In the genomic region with DNA sequence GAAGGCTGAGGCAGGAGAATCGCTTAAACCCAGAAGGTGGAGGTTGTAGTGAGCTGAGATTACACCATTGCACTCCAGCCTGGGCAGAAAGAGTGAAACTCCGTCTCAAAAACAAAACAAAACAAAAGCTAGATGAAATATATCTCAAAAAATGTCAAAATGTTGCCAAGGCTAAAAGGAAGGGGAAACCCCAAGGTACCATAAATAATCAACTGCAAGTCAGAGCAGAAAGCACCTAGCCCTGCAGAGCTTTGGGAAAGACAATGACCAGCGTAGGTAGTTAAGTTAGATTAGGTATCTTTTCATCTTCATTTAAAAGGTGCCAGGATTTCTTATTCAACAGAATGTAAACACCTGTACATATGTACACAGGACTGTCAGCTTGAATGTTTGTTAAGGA, we compare ENCODE assay signal across 17 cellular contexts. TPM values are rescaled to one million over a fixed set of nuclear protein-coding genes. Genes with fewer than 3 reads are reported as not detected.
DNase-seq lines count a peak whose midpoint lies in the region; ATAC-seq and TF ChIP-seq lines count a peak whose summit lies in the region.
"Had no signal": no experiment of that assay in that cellular context is flagged by ENCODE, and none has a peak within 500 bp of the region (broad histone marks: within the 10 kb centered on the region; RNA-seq: fewer than 3 reads in every experiment).

No MANE protein-coding gene starts in this region.

- H3K4me3 Mint-ChIP-seq in activated CD4-positive, alpha-beta T cell treated with anti-CD3 and anti-CD28 coated beads for 36 hours = no peak overlapping the region
- H3K4me3 Mint-ChIP-seq: GM23338; IgD-negative memory B cell; naive thymus-derived CD8-positive, alpha-beta T cell had no signal

- intact Hi-C loops in activated CD4-positive, alpha-beta T cell treated with anti-CD3 and anti-CD28 coated beads for 36 hours (cut with DNase I, micrococcal nuclease) = no loop called here

- H3K9me3 Mint-ChIP-seq in activated CD4-positive, alpha-beta T cell treated with anti-CD3 and anti-CD28 coated beads for 36 hours (ENCODE audit: low read depth) = no peaks in the 10 kb centered on the region
- H3K9me3 Mint-ChIP-seq: GM23338; IgD-negative memory B cell; naive thymus-derived CD8-positive, alpha-beta T cell had no signal

- POLR2A ChIA-PET in activated CD4-positive, alpha-beta T cell treated with anti-CD3 and anti-CD28 coated beads for 36 hours (lab: Charles Lee) = no interaction called here

- H3K4me1 ChIP-seq in neutrophil (ENCODE audit: control insufficient read depth in 1 of 2, insufficient read depth in 1 of 2, low read depth in 1 of 2, low read length in 1 of 2) (peaks cover 25 to 33% of the 10 kb centered on the region in 2 experiments), right atrium auricular region (peaks cover 0 to 3% of the 10 kb centered on the region in 2 donors)

- no peak overlapping the region for H3K27ac Mint-ChIP-seq in activated CD4-positive, alpha-beta T cell treated with anti-CD3 and anti-CD28 coated beads for 36 hours
- H3K27ac Mint-ChIP-seq: GM23338 had no signal

- CTCF ChIA-PET in activated CD4-positive, alpha-beta T cell treated with anti-CD3 and anti-CD28 coated beads for 36 hours (lab: Charles Lee) = interaction anchor here (0.6 to 1.0 kb wide), 2 partner anchors 15 to 53 kb away, joined by 3 to 4 read pairs; no protein-coding TSS in a partner anchor

- peaks cover 37% of the 10 kb centered on the region for H3K36me3 Mint-ChIP-seq in activated CD4-positive, alpha-beta T cell treated with anti-CD3 and anti-CD28 coated beads for 36 hours (ENCODE audit: low read depth)

- H3K27me3 Mint-ChIP-seq in activated CD4-positive, alpha-beta T cell treated with anti-CD3 and anti-CD28 coated beads for 36 hours = no peaks in the 10 kb centered on the region
- H3K27me3 Mint-ChIP-seq: IgD-negative memory B cell; naive thymus-derived CD8-positive, alpha-beta T cell had no signal

- ATAC-seq in GM18868 (IDR thresholded peaks at IDR 0.05; ENCODE audit: unreplicated experiment) = peak; percentile 75
- ATAC-seq in GM21825 (IDR thresholded peaks at IDR 0.05; ENCODE audit: unreplicated experiment) = peak; percentile 56
- no peak for ATAC-seq in activated CD4-positive, alpha-beta T cell treated with anti-CD3 and anti-CD28 coated beads for 36 hours
- ATAC-seq: GM23338; naive thymus-derived CD8-positive, alpha-beta T cell had no signal

- TF ChIP-seq CTCF in neutrophil (IDR thresholded peaks at IDR 0.05) (no peak), right atrium auricular region (IDR thresholded peaks at IDR 0.05) (no peak)

- H3K27ac ChIP-seq in neutrophil (peak overlapping the region; percentile 83), right atrium auricular region (no peak overlapping the region)
- H3K27ac ChIP-seq: coronary artery, SK-N-MC, skin epidermis had no signal

- H3K4me3 ChIP-seq in neutrophil (ENCODE audit: low read depth in 1 of 2, low read length in 1 of 2) = no peak overlapping the region
- no peak overlapping the region for H3K4me3 ChIP-seq in right atrium auricular region
- H3K4me3 ChIP-seq: coronary artery, GM23338, SK-N-MC, skin epidermis had no signal

- H3K27me3 ChIP-seq in neutrophil = no peaks in the 10 kb centered on the region
- H3K27me3 ChIP-seq in right atrium auricular region = no peaks in the 10 kb centered on the region

- H3K36me3 ChIP-seq in neutrophil (peaks cover 30% of the 10 kb centered on the region), right atrium auricular region (no peaks in the 10 kb centered on the region)

- no peaks in the 10 kb centered on the region for H3K9me3 ChIP-seq in neutrophil
- no peaks in the 10 kb centered on the region for H3K9me3 ChIP-seq in right atrium auricular region

- H3K4me1 Mint-ChIP-seq in activated CD4-positive, alpha-beta T cell treated with anti-CD3 and anti-CD28 coated beads for 36 hours = peaks cover 12% of the 10 kb centered on the region

- DNase-seq in NCI-H69 (lab: John Stamatoyannopoulos, UW) (peak; percentile 48), right atrium auricular region (ENCODE audit: low spot score) (no peak), medulla oblongata (ENCODE audit: extremely low spot score) (no peak)
- no peak for DNase-seq in activated CD4-positive, alpha-beta T cell treated with anti-CD3 and anti-CD28 coated beads for 48 hours
- DNase-seq in activated CD4-positive, alpha-beta T cell treated with anti-CD3 and anti-CD28 coated beads for 36 hours = no peak
- DNase-seq: mesenchymal stem cell; naive thymus-derived CD8-positive, alpha-beta T cell; NCI-H1694 treated with DMSO at 0.1 percent for 48 hours; NK-92 treated with Interleukin-12 subunit alpha and Interleukin-12 subunit beta, amount 100 ng/mL, for 24 hours had no signal

RNA-seq across cellular contexts. Expression of a gene that starts 33.0 kb away (rescaled TPM):
- total RNA-seq in right atrium auricular region = 10 to 100 TPM; 27.2 to 29.4 TPM
- total RNA-seq in activated CD4-positive, alpha-beta T cell treated with anti-CD3 and anti-CD28 coated beads for 36 hours = 10 to 100 TPM; 41.4 to 46.3 TPM
